Comparison of ENCODE assay signal across 9 cellular contexts in the genomic region with DNA sequence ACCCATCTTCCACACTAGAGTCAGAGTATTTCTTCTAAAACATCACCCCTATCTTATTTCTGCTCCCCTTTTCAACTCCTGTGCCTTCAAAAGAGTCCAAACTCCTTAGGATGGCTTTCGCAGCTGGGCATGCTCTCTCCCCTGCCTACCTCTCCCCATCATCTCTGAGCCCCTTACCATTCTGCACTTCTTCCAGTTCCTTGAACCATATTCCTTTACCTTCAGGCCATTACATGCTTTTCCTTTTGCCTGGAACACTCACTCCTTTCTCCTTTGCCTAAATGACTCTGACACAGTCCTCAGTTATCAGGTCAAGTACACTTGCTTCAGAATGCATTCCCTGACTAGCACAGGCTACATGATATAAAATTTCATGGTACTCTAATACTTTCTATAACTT. TPM values are rescaled to one million over a fixed set of nuclear protein-coding genes. Genes with fewer than 3 reads are reported as not detected.
"Had no signal": no experiment of that assay in that cellular context is flagged by ENCODE, and none has a peak within 500 bp of the region (broad histone marks: within the 10 kb centered on the region; RNA-seq: fewer than 3 reads in every experiment).

No MANE protein-coding gene starts in this region.

- H3K4me3 ChIP-seq: GM12878 had no signal

- DNase-seq: GDM1, GF-D8 had no signal

- FAIRE-seq: G401.6, GM12878, GM12891, GM12892, GM18507, GM19239 had no signal

- ATAC-seq: GM12878 had no signal

RNA-seq across cellular contexts. Expression of gene APOB, which starts 22.4 kb away (rescaled TPM):
- total RNA-seq: G401 had no signal
- polyA plus RNA-seq: GM12878 had no signal
